8 cellular contexts compared by ENCODE assay signal in the genomic region with DNA sequence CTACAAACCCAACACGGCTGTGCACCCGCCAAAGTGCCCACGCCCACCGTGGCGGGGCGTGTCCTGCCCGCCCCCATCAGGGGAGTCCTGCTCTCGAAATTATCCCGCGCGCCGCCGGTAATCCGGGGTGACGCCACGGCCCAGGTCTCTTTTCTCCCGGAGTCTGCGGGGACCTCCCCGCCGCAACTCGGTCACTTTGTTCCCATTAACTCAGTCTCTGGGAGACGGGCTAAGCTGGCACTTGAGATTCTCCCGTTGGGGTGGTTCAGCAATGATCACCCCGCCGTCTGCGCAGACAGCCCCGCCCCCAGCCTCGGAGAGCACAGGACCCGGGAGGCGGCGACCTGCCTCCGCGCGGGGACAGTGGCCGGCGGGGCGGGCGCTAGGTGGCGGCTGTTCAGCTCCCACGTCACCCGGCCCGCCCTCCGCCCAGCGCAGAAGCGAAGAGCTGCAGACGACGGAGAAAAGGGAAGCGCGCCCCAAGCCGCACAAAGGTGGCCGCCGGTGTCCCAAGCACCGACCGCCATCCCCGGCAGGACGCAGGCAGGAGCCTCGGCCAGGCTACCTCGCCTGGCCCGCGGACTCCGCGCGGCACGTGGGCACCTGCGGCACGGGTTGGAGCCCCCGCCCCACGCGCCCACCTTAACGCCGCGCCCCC. TPM values are rescaled to one million over a fixed set of nuclear protein-coding genes. Genes with fewer than 3 reads are reported as not detected.
DNase-seq lines count a peak whose midpoint lies in the region; ATAC-seq and TF ChIP-seq lines count a peak whose summit lies in the region.

No MANE protein-coding gene starts in this region.

- peaks cover 12% of the 10 kb centered on the region for H3K4me1 ChIP-seq in effector memory CD4-positive, alpha-beta T cell (ENCODE audit: control insufficient read depth, insufficient read depth, low read length, poor library complexity, severe bottlenecking)

- peaks cover 28% of the 10 kb centered on the region for H3K27me3 ChIP-seq in BJ (ENCODE audit: control insufficient read depth, insufficient read depth, low read length)
- H3K27me3 ChIP-seq in effector memory CD4-positive, alpha-beta T cell (replicated peaks; ENCODE audit: control insufficient read depth, insufficient read depth, low read length, poor library complexity, severe bottlenecking) = no peaks in the 10 kb centered on the region

- no peaks in the 10 kb centered on the region for H3K27me3 Mint-ChIP-seq in activated CD4-positive, alpha-beta memory T cell treated with anti-CD3 and anti-CD28 coated beads for 36 hours

- H3K4me1 Mint-ChIP-seq in activated CD4-positive, alpha-beta memory T cell treated with anti-CD3 and anti-CD28 coated beads for 36 hours (ENCODE audit: low read depth) = peaks cover 43% of the 10 kb centered on the region

- intact Hi-C loops in activated CD4-positive, alpha-beta memory T cell treated with anti-CD3 and anti-CD28 coated beads for 36 hours (cut with micrococcal nuclease) = loop anchor here (1.0 to 10.0 kb wide), 10 partner anchors 9 to 1119 kb away; a partner anchor contains a TSS

- H3K36me3 ChIP-seq in BJ (ENCODE audit: control insufficient read depth, insufficient read depth, low read length) = no peaks in the 10 kb centered on the region
- H3K36me3 ChIP-seq in effector memory CD4-positive, alpha-beta T cell (ENCODE audit: control insufficient read depth, insufficient read depth, low read length) = no peaks in the 10 kb centered on the region

- POLR2A ChIA-PET in BJ (lab: Charles Lee) = no interaction called here
- POLR2A ChIA-PET in activated CD4-positive, alpha-beta memory T cell treated with anti-CD3 and anti-CD28 coated beads for 36 hours (lab: Charles Lee) = interaction anchor here (0.6 to 3.0 kb wide), 8 partner anchors 8 to 613 kb away, joined by 3 to 15 read pairs (median 6); a partner anchor contains a TSS

- CTCF ChIA-PET in BJ (lab: Yijun Ruan, JAX) = interaction anchor here (1.2 kb wide), 1 partner anchor 16 kb away, joined by 3 read pairs; no protein-coding TSS in a partner anchor
- CTCF ChIA-PET in activated CD4-positive, alpha-beta memory T cell treated with anti-CD3 and anti-CD28 coated beads for 36 hours (lab: Charles Lee) = interaction anchor here (0.6 to 2.3 kb wide), 8 partner anchors 9 to 280 kb away, joined by 3 to 10 read pairs (median 3); no protein-coding TSS in a partner anchor

- no peaks in the 10 kb centered on the region for H3K9me3 Mint-ChIP-seq in activated CD4-positive, alpha-beta memory T cell treated with anti-CD3 and anti-CD28 coated beads for 36 hours

- DNase-seq in BJ (ENCODE audit: low read depth) (no peak), NCI-H69 (lab: John Stamatoyannopoulos, UW) (peak; percentile 80), midbrain (lab: John Stamatoyannopoulos, UW) (peak; percentile 63)
- DNase-seq in activated CD4-positive, alpha-beta memory T cell treated with anti-CD3 and anti-CD28 coated beads for 36 hours = peak; percentile 91
- DNase-seq in effector memory CD4-positive, alpha-beta T cell = peak; percentile 78 to 86 (median 83)
- peak; percentile 86 to 89 for DNase-seq in stimulated activated CD8-positive, alpha-beta memory T cell treated with anti-CD3 and anti-CD28 coated beads, Interleukin-2, amount 100 ng/mL, for 48 hours (ENCODE audit: low read depth in 2 of 2)

- ATAC-seq in GM19035 (IDR thresholded peaks at IDR 0.05; ENCODE audit: unreplicated experiment) (peak; percentile 87), HG03196 (IDR thresholded peaks at IDR 0.05; ENCODE audit: unreplicated experiment) (peak; percentile 88)

- no peaks in the 10 kb centered on the region for H3K36me3 Mint-ChIP-seq in activated CD4-positive, alpha-beta memory T cell treated with anti-CD3 and anti-CD28 coated beads for 36 hours

- peak overlapping the region; percentile 52 for H3K4me3 ChIP-seq in BJ (ENCODE audit: low read depth, low read length)
- peak overlapping the region; percentile 89 for H3K4me3 ChIP-seq in effector memory CD4-positive, alpha-beta T cell (ENCODE audit: insufficient read depth, low read depth, low read length, poor library complexity, severe bottlenecking)

- TF ChIP-seq CTCF in BJ (IDR thresholded peaks at IDR 0.05; ENCODE audit: insufficient read depth, low read depth, low read length) = no peak

- no peaks in the 10 kb centered on the region for H3K9me3 ChIP-seq in effector memory CD4-positive, alpha-beta T cell (ENCODE audit: control insufficient read depth, low read length)

- H3K27ac ChIP-seq in effector memory CD4-positive, alpha-beta T cell (ENCODE audit: insufficient read depth, low read length, poor library complexity, severe bottlenecking) = peak overlapping the region; percentile 84

- H3K4me3 Mint-ChIP-seq in activated CD4-positive, alpha-beta memory T cell treated with anti-CD3 and anti-CD28 coated beads for 36 hours = peak overlapping the region; percentile 82

- peak overlapping the region; percentile 67 for H3K27ac Mint-ChIP-seq in activated CD4-positive, alpha-beta memory T cell treated with anti-CD3 and anti-CD28 coated beads for 36 hours

RNA-seq across cellular contexts. Expression of a gene that starts 31.5 kb away (rescaled TPM):
- 238 and 261 TPM in 2 replicates for polyA plus RNA-seq in BJ (2011; rRNA removed)
- polyA minus RNA-seq in BJ (2011; rRNA and poly(A)+ RNA removed) = 104 and 181 TPM in 2 replicates
- 100 to 1,000 TPM; 162 to 171 TPM for total RNA-seq in activated CD4-positive, alpha-beta memory T cell treated with anti-CD3 and anti-CD28 coated beads for 36 hours

RNA-seq across cellular contexts. Expression of a gene that starts 55.8 kb away (rescaled TPM):
- 32.7 and 68.0 TPM in 2 replicates for polyA plus RNA-seq in BJ (2011; rRNA removed)
- 15.7 and 21.3 TPM in 2 replicates for polyA minus RNA-seq in BJ (2011; rRNA and poly(A)+ RNA removed)
- 10 to 100 TPM; 13.4 to 16.3 TPM for total RNA-seq in activated CD4-positive, alpha-beta memory T cell treated with anti-CD3 and anti-CD28 coated beads for 36 hours
